ENCODE assay signal across 1 cellular context in genomic region chr17:59892251-59892848, GRCh38.
TF ChIP-seq lines count a peak whose summit lies in the region.

No MANE protein-coding gene starts in this region.

TF ChIP-seq in GM12878, 131 proteins besides CTCF, POLR2A, EP300 and RAD21 (continued from another document and continues in another):
- TF ChIP-seq E2F4 (IDR thresholded peaks at IDR 0.05; ENCODE audit: low read depth, low read length) (0 out of 2 replicates have a peak, but pooled peaks have one; percentile 10), CHD4 (IDR thresholded peaks at IDR 0.05) (no peak), ASH2L (IDR thresholded peaks at IDR 0.05; ENCODE audit: borderline replicate concordance, low read depth) (no peak), TCF12 (IDR thresholded peaks at IDR 0.05; ENCODE audit: low read depth, low read length) (0 out of 2 replicates have a peak, but pooled peaks have one; percentile 14), NRF1 (conservative IDR thresholded peaks at IDR 0.05; ENCODE audit: low read depth, low read length) (no peak), ZNF622 (IDR thresholded peaks at IDR 0.05) (no peak), POLR2AphosphoS5 (IDR thresholded peaks at IDR 0.05; ENCODE audit: low read length) (no peak), STAT1 (conservative IDR thresholded peaks at IDR 0.05) (no peak), HDGF (IDR thresholded peaks at IDR 0.05) (no peak), RAD51 (IDR thresholded peaks at IDR 0.05) (no peak), BCL3 (IDR thresholded peaks at IDR 0.05; ENCODE audit: borderline replicate concordance, insufficient read depth, low read depth, low read length, poor library complexity, severe bottlenecking) (no peak), ZNF384 (IDR thresholded peaks at IDR 0.05; ENCODE audit: borderline replicate concordance, low read depth, low read length) (no peak), JUNB (IDR thresholded peaks at IDR 0.05) (no peak), IRF3 (IDR thresholded peaks at IDR 0.05) (no peak), SMARCA5 (IDR thresholded peaks at IDR 0.05) (peak; percentile 62), TBL1XR1 (IDR thresholded peaks at IDR 0.05; ENCODE audit: low read depth, low read length) (no peak), JUND (IDR thresholded peaks at IDR 0.05; ENCODE audit: low read depth, low read length) (no peak), ELK1 (IDR thresholded peaks at IDR 0.05; ENCODE audit: low read depth, low read length) (no peak), NR2C1 (IDR thresholded peaks at IDR 0.05) (no peak), CEBPB (IDR thresholded peaks at IDR 0.05; ENCODE audit: borderline replicate concordance in 1 of 2, low read depth in 2 of 2, low read length in 2 of 2) (no peak), MTA2 (IDR thresholded peaks at IDR 0.05; ENCODE audit: low read depth) (no peak), SIN3A (IDR thresholded peaks at IDR 0.05; ENCODE audit: low read depth, low read length) (peak; percentile 74; the same call in 1 of the 2 replicates), CBX5 (IDR thresholded peaks at IDR 0.05; ENCODE audit: low read depth) (no peak), ZBTB40 (IDR thresholded peaks at IDR 0.05; ENCODE audit: borderline replicate concordance) (no peak), NFXL1 (IDR thresholded peaks at IDR 0.05; ENCODE audit: borderline replicate concordance) (peak; percentile 79; the same call in 1 of the 2 replicates), MEF2B (IDR thresholded peaks at IDR 0.05; ENCODE audit: partially characterized antibody, poor library complexity, severe bottlenecking) (no peak), SMC3 (IDR thresholded peaks at IDR 0.05; ENCODE audit: borderline replicate concordance, low read length) (no peak), E2F8 (IDR thresholded peaks at IDR 0.05; ENCODE audit: low read depth, partially characterized antibody) (no peak), EGR1 (IDR thresholded peaks at IDR 0.05; ENCODE audit: borderline replicate concordance in 1 of 2, low read depth in 2 of 2, low read length in 2 of 2) (no peak), PAX8 (IDR thresholded peaks at IDR 0.05) (no peak; the same call in 1 of the 2 replicates), RBBP5 (conservative IDR thresholded peaks at IDR 0.05) (no peak), ZBED1 (IDR thresholded peaks at IDR 0.05; ENCODE audit: borderline replicate concordance) (no peak), SPI1 (IDR thresholded peaks at IDR 0.05; ENCODE audit: borderline replicate concordance, insufficient read depth, low read depth, low read length) (peak; percentile 10; the same call in 1 of the 2 replicates), ZBTB33 (IDR thresholded peaks at IDR 0.05) (peak; percentile 31; the same call in 1 of the 2 replicates), IKZF1 (conservative IDR thresholded peaks at IDR 0.05) (no peak), SUPT20H (IDR thresholded peaks at IDR 0.05; ENCODE audit: borderline replicate concordance, control insufficient read depth, low read depth, low read length) (no peak), CBX3 (IDR thresholded peaks at IDR 0.05; ENCODE audit: borderline replicate concordance, low read depth) (no peak), RFX5 (IDR thresholded peaks at IDR 0.05; ENCODE audit: low read depth, low read length) (no peak), GATAD2B (conservative IDR thresholded peaks at IDR 0.05; ENCODE audit: low read depth) (no peak), CUX1 (IDR thresholded peaks at IDR 0.05; ENCODE audit: insufficient replicate concordance, low read depth, low read length) (no peak), MYC (IDR thresholded peaks at IDR 0.05; ENCODE audit: insufficient read depth, insufficient read length, insufficient replicate concordance, low read length, severe bottlenecking) (no peak), KLF5 (IDR thresholded peaks at IDR 0.05; ENCODE audit: partially characterized antibody) (no peak), RB1 (IDR thresholded peaks at IDR 0.05; ENCODE audit: borderline replicate concordance) (no peak), SIX5 (IDR thresholded peaks at IDR 0.05; ENCODE audit: low read depth, low read length, severe bottlenecking) (no peak), NFIC (IDR thresholded peaks at IDR 0.05; ENCODE audit: low read depth, low read length) (no peak), TARDBP (IDR thresholded peaks at IDR 0.05; ENCODE audit: borderline replicate concordance) (no peak), RCOR1 (conservative IDR thresholded peaks at IDR 0.05; ENCODE audit: low read depth, low read length) (no peak), ATF3 (IDR thresholded peaks at IDR 0.05; ENCODE audit: borderline replicate concordance, extremely low read depth, low read depth, low read length) (no peak)
